ENCODE assay signal across 13 cellular contexts in the genomic region with DNA sequence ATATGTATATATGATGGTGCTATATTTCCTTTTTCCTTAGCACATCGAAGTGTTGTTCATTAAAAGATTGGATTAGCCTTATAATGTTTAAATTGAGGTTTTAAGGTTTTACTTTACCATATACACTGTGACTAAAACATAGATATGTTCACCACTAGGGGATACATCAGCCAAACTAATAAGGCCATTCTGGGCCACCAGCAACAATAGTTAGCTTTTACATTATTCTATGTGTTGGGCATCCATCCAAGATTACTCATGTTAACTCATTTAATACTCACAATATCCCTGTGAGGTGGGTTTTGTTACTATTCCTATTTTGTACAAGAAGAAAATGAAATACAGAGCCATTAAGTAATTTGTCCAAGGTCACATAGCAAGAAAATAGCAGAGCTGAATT.
DNase-seq lines count a peak whose midpoint lies in the region; TF ChIP-seq lines count a peak whose summit lies in the region.
"Had no signal": no experiment of that assay in that cellular context is flagged by ENCODE, and none has a peak within 500 bp of the region (broad histone marks: within the 10 kb centered on the region; RNA-seq: fewer than 3 reads in every experiment).

No MANE protein-coding gene starts in this region.

- H3K79me2 ChIP-seq in mammary epithelial cell (ENCODE audit: insufficient read depth, low read length), result no peaks in the 10 kb centered on the region

- dilution Hi-C loops in mammary epithelial cell (cut with HindIII; ENCODE audit: low sequenced_read_pairs), result no loop called here

- H3K36me3 ChIP-seq in mammary epithelial cell (ENCODE audit: insufficient read depth, low read length), result no peaks in the 10 kb centered on the region
- H3K36me3 ChIP-seq: esophagus muscularis mucosa had no signal

- TF ChIP-seq CTCF in mammary epithelial cell (conservative IDR thresholded peaks at IDR 0.05 in 1 of 2, IDR thresholded peaks at IDR 0.05 in 1 of 2; ENCODE audit: extremely low read depth in 1 of 2, insufficient read depth in 1 of 2, low read depth in 1 of 2, low read length in 2 of 2) (peak; percentile 37), nephron (IDR thresholded peaks at IDR 0.05; ENCODE audit: unreplicated experiment in 3 of 3) (peak in 1 of 3 experiments; percentile 17)

- no peak overlapping the region for H2AFZ ChIP-seq in mammary epithelial cell (ENCODE audit: low read depth, low read length)

- DNase-seq in EL (peak; percentile 7), M059J (ENCODE audit: low read depth) (peak; percentile 4), mammary epithelial cell (peak; percentile 64), GM03348 (ENCODE audit: low spot score) (no peak), GF-D8 (lab: John Stamatoyannopoulos, UW) (no peak)
- DNase-seq in stimulated activated CD4-positive, alpha-beta T cell treated with anti-CD3 and anti-CD28 coated beads, Interleukin-4, amount 100 ng/mL, for 1 hour, result no peak
- DNase-seq: activated CD4-positive, alpha-beta T cell treated with anti-CD3 and anti-CD28 coated beads, Interleukin-2, amount 10 ng/mL, durations not matched to agents 7 days and 5 days; immature natural killer cell; mucosa of descending colon; NK-92 treated with Interleukin-12 subunit alpha and Interleukin-12 subunit beta, amount 100 ng/mL, for 24 hours; substantia nigra had no signal

- H3K27me3 Mint-ChIP-seq in nephron (ENCODE audit: low read depth), result no peaks in the 10 kb centered on the region
- H3K27me3 Mint-ChIP-seq: activated CD4-positive, alpha-beta T cell treated with anti-CD3 and anti-CD28 coated beads, Interleukin-2, amount 10 ng/mL, durations not matched to agents 7 days and 5 days had no signal

- BruUV-seq in mammary epithelial cell (replicated peaks; lab: Mats Ljungman, UMichigan), result no TSS peak

- no peak overlapping the region for H3K27ac ChIP-seq in mammary epithelial cell (ENCODE audit: insufficient read depth, low read depth, low read length)
- H3K27ac ChIP-seq: esophagus muscularis mucosa had no signal

- peaks cover under 1% of the 10 kb centered on the region for H3K27me3 ChIP-seq in mammary epithelial cell (ENCODE audit: insufficient read depth, low read length)
- H3K27me3 ChIP-seq: esophagus muscularis mucosa had no signal

- intact Hi-C loops in mammary epithelial cell (cut with micrococcal nuclease), result no loop called here

- CTCF ChIA-PET in mammary epithelial cell (lab: Charles Lee; ENCODE audit: low non-redundant PET), result no interaction called here

- no peak overlapping the region for H3K4me3 ChIP-seq in mammary epithelial cell (replicated peaks in 1 of 3; ENCODE audit: insufficient read depth in 1 of 3, low read depth in 2 of 3, low read length in 3 of 3)
- H3K4me3 ChIP-seq: esophagus muscularis mucosa, mucosa of descending colon had no signal

- WGBS in mammary epithelial cell (ENCODE audit: low coverage, missing lambda C conversion rate), result 78% methylated on average over 1 of the region's 1 CpG

- peak overlapping the region in 2 of 3 experiments; percentile 18 to 66 for H3K27ac Mint-ChIP-seq in nephron
- H3K27ac Mint-ChIP-seq: activated CD4-positive, alpha-beta T cell treated with anti-CD3 and anti-CD28 coated beads, Interleukin-2, amount 10 ng/mL, durations not matched to agents 7 days and 5 days; immature natural killer cell had no signal

- H4K20me1 ChIP-seq in mammary epithelial cell (ENCODE audit: insufficient read depth, low read length), result no peaks in the 10 kb centered on the region

- H3K4me2 ChIP-seq in mammary epithelial cell (ENCODE audit: insufficient read depth, low read depth, low read length), result no peak overlapping the region

- H3K36me3 Mint-ChIP-seq in nephron (ENCODE audit: low read depth), result no peaks in the 10 kb centered on the region
- H3K36me3 Mint-ChIP-seq: immature natural killer cell had no signal

- no peaks in the 10 kb centered on the region for H3K9me3 ChIP-seq in mammary epithelial cell (replicated peaks; ENCODE audit: insufficient read depth, low read length)
- H3K9me3 ChIP-seq: esophagus muscularis mucosa, mucosa of descending colon had no signal

- H3K4me1 ChIP-seq in mammary epithelial cell (ENCODE audit: insufficient read depth, low read length), result peaks cover 3% of the 10 kb centered on the region

- H3K4me3 Mint-ChIP-seq in nephron, result no peak overlapping the region
- H3K4me3 Mint-ChIP-seq: activated CD4-positive, alpha-beta T cell treated with anti-CD3 and anti-CD28 coated beads, Interleukin-2, amount 10 ng/mL, durations not matched to agents 7 days and 5 days; immature natural killer cell had no signal

- H3K4me1 Mint-ChIP-seq in nephron, result no peaks in the 10 kb centered on the region
- H3K4me1 Mint-ChIP-seq: activated CD4-positive, alpha-beta T cell treated with anti-CD3 and anti-CD28 coated beads, Interleukin-2, amount 10 ng/mL, durations not matched to agents 7 days and 5 days; immature natural killer cell had no signal

- H3K9ac ChIP-seq in mammary epithelial cell (ENCODE audit: insufficient read depth, low read length), result no peak overlapping the region

- in situ Hi-C loops in mammary epithelial cell (cut with MboI; ENCODE audit: low sequenced_read_pairs in 2 of 2), result no loop called here

- no peaks in the 10 kb centered on the region for H3K9me3 Mint-ChIP-seq in nephron
- H3K9me3 Mint-ChIP-seq: activated CD4-positive, alpha-beta T cell treated with anti-CD3 and anti-CD28 coated beads, Interleukin-2, amount 10 ng/mL, durations not matched to agents 7 days and 5 days had no signal

Comparison
In these comparisons a context has a peak if more than half of its experiments do, and no peak if none do; other contexts are left out.
1. DNase-seq: peak in EL (single experiment), M059J (single experiment) and mammary epithelial cell (single experiment); none in GM03348 (single experiment), stimulated activated CD4-positive, alpha-beta T cell treated with anti-CD3 and anti-CD28 coated beads, Interleukin-4, amount 100 ng/mL, for 1 hour (single experiment) and GF-D8 (single experiment).